Comparison of ENCODE assay signal across 16 cellular contexts in genomic region chr16:19859166-19859565, GRCh38. TPM values are rescaled to one million over a fixed set of nuclear protein-coding genes. Genes with fewer than 3 reads are reported as not detected.
DNase-seq lines count a peak whose midpoint lies in the region; ATAC-seq and TF ChIP-seq lines count a peak whose summit lies in the region.
"Had no signal": no experiment of that assay in that cellular context is flagged by ENCODE, and none has a peak within 500 bp of the region (broad histone marks: within the 10 kb centered on the region; RNA-seq: fewer than 3 reads in every experiment).

No MANE protein-coding gene starts in this region.

- intact Hi-C loops in gastrocnemius medialis (cut with DNase I; ENCODE audit: low total_unique reads), result no loop called here

- no peak for ATAC-seq in gastrocnemius medialis
- ATAC-seq in HG03045 (IDR thresholded peaks at IDR 0.05; ENCODE audit: unreplicated experiment), result no peak
- ATAC-seq in activated T-helper 17 cell treated with anti-CD3 and anti-CD28 coated beads, Interleukin-2, amount 50 U/mL, for 72 hours (replicated peaks), result no peak

- no peaks in the 10 kb centered on the region for H3K27me3 ChIP-seq in HUES48 (ENCODE audit: control insufficient read depth, insufficient read depth, low read length)
- H3K27me3 ChIP-seq in iPS-20b (ENCODE audit: insufficient read depth, low read length), result no peaks in the 10 kb centered on the region
- H3K27me3 ChIP-seq in gastrocnemius medialis, result no peaks in the 10 kb centered on the region

- H3K27ac Mint-ChIP-seq in activated T-helper 17 cell treated with anti-CD3 and anti-CD28 coated beads, Interleukin-2, amount 50 U/mL, for 72 hours, result no peak overlapping the region
- H3K27ac Mint-ChIP-seq: CD4-positive, alpha-beta T cell had no signal

- H3K27ac ChIP-seq in HUES48 (ENCODE audit: low read depth, low read length) (peak overlapping the region; percentile 100), caudate nucleus (ENCODE audit: low read depth, low read length) (peak overlapping the region; percentile 92), iPS-20b (ENCODE audit: low read length) (peak overlapping the region; percentile 99), gastrocnemius medialis (peak overlapping the region in 3 of 4 donors; percentile 47 to 76 (median 75))

- no peak for DNase-seq in caudate nucleus (lab: John Stamatoyannopoulos, UW)
- no peak for DNase-seq in gastrocnemius medialis
- DNase-seq in NCI-H748 treated with DMSO at 0.1 percent for 48 hours (lab: John Stamatoyannopoulos, UW), result no peak
- DNase-seq: Caco-2; CD4-positive, alpha-beta T cell; GDM1; KBM-7; NCI-H1417 treated with DMSO at 0.1 percent for 48 hours; NCI-H1930; NCI-H226; NCI-H524; SHP77 had no signal

- no peak overlapping the region for H3K4me3 Mint-ChIP-seq in activated T-helper 17 cell treated with anti-CD3 and anti-CD28 coated beads, Interleukin-2, amount 50 U/mL, for 72 hours
- H3K4me3 Mint-ChIP-seq: CD4-positive, alpha-beta T cell had no signal

- no peaks in the 10 kb centered on the region for H3K27me3 Mint-ChIP-seq in activated T-helper 17 cell treated with anti-CD3 and anti-CD28 coated beads, Interleukin-2, amount 50 U/mL, for 72 hours
- H3K27me3 Mint-ChIP-seq: CD4-positive, alpha-beta T cell had no signal

- H3K9me3 Mint-ChIP-seq in activated T-helper 17 cell treated with anti-CD3 and anti-CD28 coated beads, Interleukin-2, amount 50 U/mL, for 72 hours, result no peaks in the 10 kb centered on the region
- H3K9me3 Mint-ChIP-seq: CD4-positive, alpha-beta T cell had no signal

- H3K36me3 ChIP-seq in HUES48 (ENCODE audit: control insufficient read depth, insufficient read depth, low read length) (peaks cover 54% of the 10 kb centered on the region), iPS-20b (ENCODE audit: insufficient read depth, low read depth, low read length) (peaks cover 56% of the 10 kb centered on the region), gastrocnemius medialis (peaks cover 0 to 32% of the 10 kb centered on the region in 2 donors)

- no peak overlapping the region for H3K9ac ChIP-seq in HUES48 (ENCODE audit: low read depth, low read length)
- peak overlapping the region; percentile 84; the same call in 1 of the 2 replicates for H3K9ac ChIP-seq in iPS-20b (ENCODE audit: low read depth, low read length)

- H3K4me3 ChIP-seq in HUES48 (ENCODE audit: low read depth, low read length) (no peak overlapping the region), iPS-20b (ENCODE audit: low read length) (no peak overlapping the region), gastrocnemius medialis (no peak overlapping the region)

- H3K4me1 Mint-ChIP-seq in activated T-helper 17 cell treated with anti-CD3 and anti-CD28 coated beads, Interleukin-2, amount 50 U/mL, for 72 hours, result no peaks in the 10 kb centered on the region

- TF ChIP-seq POLR2A in gastrocnemius medialis (IDR thresholded peaks at IDR 0.05), result no peak

- no peaks in the 10 kb centered on the region for H3K36me3 Mint-ChIP-seq in activated T-helper 17 cell treated with anti-CD3 and anti-CD28 coated beads, Interleukin-2, amount 50 U/mL, for 72 hours (ENCODE audit: low read depth)

- in situ Hi-C loops in gastrocnemius medialis (cut with MboI; ENCODE audit: low sequenced_read_pairs in 4 of 4), result no loop called here

- H3K9me3 ChIP-seq in HUES48 (ENCODE audit: control insufficient read depth, insufficient read depth, low read length), result no peaks in the 10 kb centered on the region
- no peaks in the 10 kb centered on the region for H3K9me3 ChIP-seq in iPS-20b (ENCODE audit: insufficient read depth, low read depth, low read length)
- H3K9me3 ChIP-seq in gastrocnemius medialis, result no peaks in the 10 kb centered on the region
- H3K9me3 ChIP-seq: Caco-2 had no signal

- TF ChIP-seq CTCF in gastrocnemius medialis (IDR thresholded peaks at IDR 0.05 in 4 of 5, conservative IDR thresholded peaks at IDR 0.05 in 1 of 5), result no peak

- peaks cover 76% of the 10 kb centered on the region for H3K4me1 ChIP-seq in HUES48 (ENCODE audit: control insufficient read depth, insufficient read depth, low read length)
- H3K4me1 ChIP-seq in iPS-20b (ENCODE audit: insufficient read depth, low read length), result peaks cover 57% of the 10 kb centered on the region
- H3K4me1 ChIP-seq in gastrocnemius medialis, result peaks cover 23 to 42% of the 10 kb centered on the region in 2 donors
- H3K4me1 ChIP-seq: Caco-2 had no signal

RNA-seq across cellular contexts. Expression of gene GPRC5B, which starts 25.5 kb away (rescaled TPM):
- 10 to 100 TPM; 41.9 to 89.2 (median 71.3) TPM for total RNA-seq in gastrocnemius medialis
- total RNA-seq in activated T-helper 17 cell treated with anti-CD3 and anti-CD28 coated beads, Interleukin-2, amount 50 U/mL, for 72 hours, result not detected

Comparison
In these comparisons a context has a peak if more than half of its experiments do, and no peak if none do; other contexts are left out.
1. RNA of gene GPRC5B, which starts 25.5 kb away (total RNA-seq): 41.9 to 89.2 TPM in gastrocnemius medialis; not detected in activated T-helper 17 cell treated with anti-CD3 and anti-CD28 coated beads, Interleukin-2, amount 50 U/mL, for 72 hours; every median in the first group is over 10 times any median in the second.
2. Peak in every context shown above with its lines, with median percentiles within 50 percentile points of each other: H3K27ac ChIP-seq.